Comparison of ENCODE assay signal across 11 cellular contexts in genomic region chr20:22915512-22915911, GRCh38.
"Had no signal": no experiment of that assay in that cellular context is flagged by ENCODE, and none has a peak within 500 bp of the region (broad histone marks: within the 10 kb centered on the region; RNA-seq: fewer than 3 reads in every experiment).

No MANE protein-coding gene starts in this region.

- H3K36me3 ChIP-seq: HAP-1 had no signal

- H3K27ac ChIP-seq: GM23248 had no signal

- H3K4me2 ChIP-seq: GM23338 had no signal

- FAIRE-seq: H1, H54 had no signal

- H3K27ac Mint-ChIP-seq: GM23338, H9, HFFc6 had no signal

- H3K4me3 Mint-ChIP-seq: GM23338, H9, HFFc6 had no signal

- ATAC-seq: GM23338, HCT116 had no signal

- DNase-seq: GM23248, GOT3, H7, H9, HCEC 1CT, HFFc6 had no signal

- H3K4me3 ChIP-seq: GM23248, GM23338, HAP-1 had no signal

- H3K4me1 ChIP-seq: HAP-1 had no signal

- H3K4me1 Mint-ChIP-seq: GM23338 had no signal

- H3K9ac ChIP-seq: GM23248 had no signal
